1 cellular context compared by ENCODE assay signal in genomic region chr7:102473271-102473991, GRCh38.
TF ChIP-seq lines count a peak whose summit lies in the region.

No MANE protein-coding gene starts in this region.

TF ChIP-seq in K562, 482 proteins besides CTCF, POLR2A, EP300 and RAD21:
- TF ChIP-seq RBFOX2 (IDR thresholded peaks at IDR 0.05; ENCODE audit: low read depth, low read length) = peak; percentile 46; the same call in 1 of the 2 replicates
- no peak for TF ChIP-seq HDAC2 (IDR thresholded peaks at IDR 0.05)
- TF ChIP-seq POLR2G (IDR thresholded peaks at IDR 0.05; ENCODE audit: low read depth, low read length) = peak; percentile 43; the same call in 1 of the 2 replicates
